In the genomic region with DNA sequence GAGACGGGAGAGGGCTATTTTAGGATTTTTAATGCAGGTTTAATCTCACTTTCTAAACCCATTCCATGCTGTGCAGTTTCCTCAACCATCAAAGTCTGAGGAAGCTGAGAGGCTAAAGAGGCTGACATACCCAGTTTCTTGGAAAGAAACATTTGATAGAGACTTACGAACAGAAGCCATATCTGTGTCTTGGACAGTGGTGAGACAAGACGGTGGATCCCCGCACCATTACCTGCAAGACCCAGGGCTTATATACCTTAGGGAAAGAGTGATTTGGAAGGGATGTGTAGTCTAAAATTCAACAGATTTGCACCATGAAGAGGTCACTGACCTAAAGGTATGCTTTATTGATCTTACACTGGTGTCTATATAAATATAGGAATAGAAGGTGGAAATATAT, we compare ENCODE assay signal across 21 cellular contexts. TPM values are rescaled to one million over a fixed set of nuclear protein-coding genes. Genes with fewer than 3 reads are reported as not detected.
DNase-seq lines count a peak whose midpoint lies in the region; ATAC-seq, FAIRE-seq and TF ChIP-seq lines count a peak whose summit lies in the region.
"Had no signal": no experiment of that assay in that cellular context is flagged by ENCODE, and none has a peak within 500 bp of the region (broad histone marks: within the 10 kb centered on the region; RNA-seq: fewer than 3 reads in every experiment).

No MANE protein-coding gene starts in this region.

- peak overlapping the region; percentile 58 for H3K4me2 ChIP-seq in A549
- H3K4me2 ChIP-seq: BLaER1 treated with 17β-estradiol and CSF1 and Interleukin-3, amounts not matched to agents 10 nM and 100 nM had no signal

- TF ChIP-seq RAD21 in A549 (conservative IDR thresholded peaks at IDR 0.05 in 1 of 2, IDR thresholded peaks at IDR 0.05 in 1 of 2), result no peak

- CTCF ChIA-PET in A549 (lab: Yijun Ruan, JAX), result interaction anchor here (3.3 kb wide), 1 partner anchor 9 kb away, joined by 16 read pairs; no protein-coding TSS in a partner anchor
- CTCF ChIA-PET in HEK293 (lab: Yijun Ruan, JAX), result no interaction called here

- peak overlapping the region; percentile 23; the same call in 1 of the 3 replicates for H3K4me3 ChIP-seq in A549
- no peak overlapping the region for H3K4me3 ChIP-seq in HEK293 (ENCODE audit: low read depth, low read length)
- H3K4me3 ChIP-seq: BLaER1 treated with 17β-estradiol and CSF1 and Interleukin-3, amounts not matched to agents 10 nM and 100 nM had no signal

- POLR2A ChIA-PET in A549 (lab: Yijun Ruan, JAX) (no interaction called here), HEK293 (lab: Yijun Ruan, JAX) (no interaction called here)

- H3K4me1 ChIP-seq in A549 (no peaks in the 10 kb centered on the region), HEK293 (ENCODE audit: control insufficient read depth, insufficient read depth, low read length) (no peaks in the 10 kb centered on the region)
- H3K4me1 ChIP-seq: BLaER1 treated with 17β-estradiol and CSF1 and Interleukin-3, amounts not matched to agents 10 nM and 100 nM; Caco-2 had no signal

- H3K36me3 ChIP-seq in HEK293 (ENCODE audit: control insufficient read depth in 2 of 2, insufficient read depth in 1 of 2, low read length in 2 of 2), result peaks cover 0 to under 1% of the 10 kb centered on the region in 2 experiments; a peak in 1 of 3 replicates

- TF ChIP-seq CTCF in A549 (IDR thresholded peaks at IDR 0.05) (no peak), HEK293 (tag by site-specific recombination; IDR thresholded peaks at IDR 0.05) (no peak)

- no peak for DNase-seq in A549 (ENCODE audit: low read depth in 1 of 2, low spot score in 1 of 2)
- peak; percentile 24 for DNase-seq in NAMALWA (ENCODE audit: low spot score)
- DNase-seq in caudate nucleus (lab: John Stamatoyannopoulos, UW), result no peak
- DNase-seq in NCI-H1092 treated with DMSO at 0.1 percent for 48 hours (lab: John Stamatoyannopoulos, UW), result no peak
- DNase-seq: 8988T; AML-193; Caco-2; Calu3; CD4-positive, alpha-beta T cell; CD8-positive, alpha-beta T cell; DMS79 treated with DMSO at 0.1 percent for 48 hours; GF-D8 had no signal

- TF ChIP-seq EP300 in A549 (IDR thresholded peaks at IDR 0.05), result no peak

- H3K27ac ChIP-seq in A549, result no peak overlapping the region
- H3K27ac ChIP-seq in HEK293 (ENCODE audit: extremely low read depth, low read depth, low read length), result no peak overlapping the region
- H3K27ac ChIP-seq in caudate nucleus (ENCODE audit: low read depth, low read length), result no peak overlapping the region
- H3K27ac ChIP-seq: BLaER1 treated with 17β-estradiol and CSF1 and Interleukin-3, amounts not matched to agents 10 nM and 100 nM; C4-2B had no signal

- H3K9me3 ChIP-seq in A549, result no peaks in the 10 kb centered on the region
- H3K9me3 ChIP-seq in HEK293 (ENCODE audit: control insufficient read depth, insufficient read depth, low read depth, low read length), result no peaks in the 10 kb centered on the region
- H3K9me3 ChIP-seq: Caco-2 had no signal

- ATAC-seq in A549 (peak; percentile 61 to 78), HG02885 (IDR thresholded peaks at IDR 0.05; ENCODE audit: poor library complexity, unreplicated experiment) (no peak)
- ATAC-seq: CD8-positive, alpha-beta T cell had no signal

- TF ChIP-seq POLR2A in A549 (IDR thresholded peaks at IDR 0.05; ENCODE audit: low read length), result no peak

- 67% methylated on average over 4 of the region's 4 CpGs for WGBS in A549 (ENCODE audit: missing lambda C conversion rate)

- no peak for FAIRE-seq in A549 (lab: Jason Lieb, UNC)
- FAIRE-seq: A204.1, D721Med, G401.6, GM12891, GM19239 had no signal

TF ChIP-seq in A549, 52 proteins besides CTCF, POLR2A, EP300 and RAD21:
- TF ChIP-seq HEYL (CRISPR knock-in tag; IDR thresholded peaks at IDR 0.05), result no peak
- TF ChIP-seq MAFK (IDR thresholded peaks at IDR 0.05; ENCODE audit: partially characterized antibody), result no peak
- no peak for TF ChIP-seq CHD4 (IDR thresholded peaks at IDR 0.05; ENCODE audit: borderline replicate concordance)
- TF ChIP-seq TFCP2L1 (CRISPR knock-in tag; IDR thresholded peaks at IDR 0.05), result no peak
- TF ChIP-seq CEBPB (IDR thresholded peaks at IDR 0.05), result no peak

TF ChIP-seq in HEK293, 187 proteins besides CTCF, POLR2A, EP300 and RAD21:
- no peak for TF ChIP-seq ZNF473 (tag by site-specific recombination; IDR thresholded peaks at IDR 0.05)
- TF ChIP-seq, protein P1, sequence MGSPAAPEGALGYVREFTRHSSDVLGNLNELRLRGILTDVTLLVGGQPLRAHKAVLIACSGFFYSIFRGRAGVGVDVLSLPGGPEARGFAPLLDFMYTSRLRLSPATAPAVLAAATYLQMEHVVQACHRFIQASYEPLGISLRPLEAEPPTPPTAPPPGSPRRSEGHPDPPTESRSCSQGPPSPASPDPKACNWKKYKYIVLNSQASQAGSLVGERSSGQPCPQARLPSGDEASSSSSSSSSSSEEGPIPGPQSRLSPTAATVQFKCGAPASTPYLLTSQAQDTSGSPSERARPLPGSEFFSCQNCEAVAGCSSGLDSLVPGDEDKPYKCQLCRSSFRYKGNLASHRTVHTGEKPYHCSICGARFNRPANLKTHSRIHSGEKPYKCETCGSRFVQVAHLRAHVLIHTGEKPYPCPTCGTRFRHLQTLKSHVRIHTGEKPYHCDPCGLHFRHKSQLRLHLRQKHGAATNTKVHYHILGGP (tag by site-specific recombination; IDR thresholded peaks at IDR 0.05), result 0 out of 2 replicates have a peak, but pooled peaks have one; percentile 27
- no peak for TF ChIP-seq ZNF785 (tag by site-specific recombination; IDR thresholded peaks at IDR 0.05)
- no peak for TF ChIP-seq ZNF530 (tag by site-specific recombination; IDR thresholded peaks at IDR 0.05; ENCODE audit: low read depth)
- TF ChIP-seq, protein P2, sequence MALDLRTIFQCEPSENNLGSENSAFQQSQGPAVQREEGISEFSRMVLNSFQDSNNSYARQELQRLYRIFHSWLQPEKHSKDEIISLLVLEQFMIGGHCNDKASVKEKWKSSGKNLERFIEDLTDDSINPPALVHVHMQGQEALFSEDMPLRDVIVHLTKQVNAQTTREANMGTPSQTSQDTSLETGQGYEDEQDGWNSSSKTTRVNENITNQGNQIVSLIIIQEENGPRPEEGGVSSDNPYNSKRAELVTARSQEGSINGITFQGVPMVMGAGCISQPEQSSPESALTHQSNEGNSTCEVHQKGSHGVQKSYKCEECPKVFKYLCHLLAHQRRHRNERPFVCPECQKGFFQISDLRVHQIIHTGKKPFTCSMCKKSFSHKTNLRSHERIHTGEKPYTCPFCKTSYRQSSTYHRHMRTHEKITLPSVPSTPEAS (tag by site-specific recombination; IDR thresholded peaks at IDR 0.05), result no peak
TF ChIP-seq in HEK293: peak in this region for 1.

RNA-seq across cellular contexts. Expression of a gene that starts 13.5 kb away (rescaled TPM):
- 839 and 1,363 TPM in 2 replicates for polyA plus RNA-seq in A549 (2011; rRNA removed)
- polyA plus RNA-seq in A549 (2012; cell fraction: cytosol; rRNA removed), result 930 and 1,028 TPM in 2 replicates
- polyA plus RNA-seq in A549 (2012; cell fraction: nucleus; rRNA removed), result 344 and 371 TPM in 2 replicates
- polyA plus RNA-seq in A549 (2017; fragmentation: RNase III; extraction: RNeasy Plus Mini Kit Qiagen cat#74134 plus additional on column Dnase treatment), result 1,005 to 1,061 TPM (median 1,035 TPM) in 3 replicates
- 463 and 573 TPM in 2 replicates for polyA minus RNA-seq in A549 (2011; rRNA and poly(A)+ RNA removed)

RNA-seq across cellular contexts. Expression of a gene that starts 13.9 kb away (rescaled TPM):
- 126 and 134 TPM in 2 replicates for polyA plus RNA-seq in A549 (2011; rRNA removed)
- polyA plus RNA-seq in A549 (2012; cell fraction: cytosol; rRNA removed), result 47.2 and 48.2 TPM in 2 replicates
- 32.8 and 48.6 TPM in 2 replicates for polyA plus RNA-seq in A549 (2012; cell fraction: nucleus; rRNA removed)
- 78.7 to 86.7 TPM (median 82.7 TPM) in 3 replicates for polyA plus RNA-seq in A549 (2017; fragmentation: RNase III; extraction: RNeasy Plus Mini Kit Qiagen cat#74134 plus additional on column Dnase treatment)
- 70.6 and 106 TPM in 2 replicates for polyA minus RNA-seq in A549 (2011; rRNA and poly(A)+ RNA removed)
